ENCODE assay signal across 19 cellular contexts in genomic region chr2:125746321-125746983, GRCh38.
"Had no signal": no experiment of that assay in that cellular context is flagged by ENCODE, and none has a peak within 500 bp of the region (broad histone marks: within the 10 kb centered on the region; RNA-seq: fewer than 3 reads in every experiment).

No MANE protein-coding gene starts in this region.

- H3K27ac ChIP-seq: body of pancreas, cardiac muscle cell, foreskin keratinocyte, left lung, transverse colon had no signal

- DNase-seq: activated CD4-positive, alpha-beta T cell treated with anti-CD3 and anti-CD28 coated beads for 1 hour; activated CD4-positive, alpha-beta T cell treated with anti-CD3 and anti-CD28 coated beads, Interleukin-2, amount 50 U/mL, for 1 hour; activated CD8-positive, alpha-beta T cell treated with anti-CD3 and anti-CD28 coated beads, Interleukin-2, amount 10 ng/mL, durations not matched to agents 7 days and 5 days; activated gamma-delta T cell treated with Interleukin-2 at 50 U/mL for 16 hours; body of pancreas; effector CD4-positive, alpha-beta T cell; foreskin keratinocyte; left lung; natural killer cell; small intestine; stimulated activated naive B cell treated with anti-CD40 and anti-IgM and Interleukin-4, amounts not matched to agents 10 μg/mL and 1 μg/mL and 100 μg/mL, for 72 hours; T-helper 9 cell; transverse colon had no signal

- H3K9me3 ChIP-seq: body of pancreas, left lung, transverse colon had no signal

- H3K27me3 ChIP-seq: body of pancreas, cardiac muscle cell, foreskin keratinocyte, left lung, transverse colon had no signal

- H3K9me3 Mint-ChIP-seq: activated naive CD4-positive, alpha-beta T cell treated with anti-CD3 and anti-CD28 coated beads, Interleukin-2, amount 50 U/mL, for 24 hours; activated T-helper 1 cell treated with anti-CD3 and anti-CD28 coated beads, Interleukin-12 subunit alpha, Interleukin-12 subunit beta, Interleukin-2, Interleukin-4 antibody, amounts not matched to agents 30 ng/mL and 10 ng/mL and 1 ng/mL, durations not matched to agents 14 hours and 24 hours and 36 hours; dendritic cell treated with granulocyte-macrophage colony-stimulating factor and Interleukin-4, amounts not matched to agents 40 ng/mL and 50 ng/mL, for 4 days had no signal

- H3K4me3 ChIP-seq: body of pancreas, cardiac muscle cell, left lung, lung, transverse colon had no signal

- FAIRE-seq: small intestine had no signal

- H3K36me3 Mint-ChIP-seq: activated naive CD4-positive, alpha-beta T cell treated with anti-CD3 and anti-CD28 coated beads, Interleukin-2, amount 50 U/mL, for 24 hours; mesothelial cell of epicardium; natural killer cell; stimulated activated naive B cell treated with anti-CD40 and anti-IgM and Interleukin-4, amounts not matched to agents 10 μg/mL and 1 μg/mL and 100 μg/mL, for 72 hours had no signal

- H3K36me3 ChIP-seq: cardiac muscle cell, left lung, transverse colon had no signal

- ATAC-seq: activated CD8-positive, alpha-beta T cell treated with anti-CD3 and anti-CD28 coated beads, Interleukin-2, amount 10 ng/mL, durations not matched to agents 7 days and 5 days; foreskin keratinocyte; natural killer cell had no signal

- H3K27ac Mint-ChIP-seq: activated CD8-positive, alpha-beta T cell treated with anti-CD3 and anti-CD28 coated beads, Interleukin-2, amount 10 ng/mL, durations not matched to agents 7 days and 5 days; activated naive CD4-positive, alpha-beta T cell treated with anti-CD3 and anti-CD28 coated beads, Interleukin-2, amount 50 U/mL, for 24 hours; activated T-helper 1 cell treated with anti-CD3 and anti-CD28 coated beads, Interleukin-12 subunit alpha, Interleukin-12 subunit beta, Interleukin-2, Interleukin-4 antibody, amounts not matched to agents 30 ng/mL and 10 ng/mL and 1 ng/mL, durations not matched to agents 14 hours and 24 hours and 36 hours; dendritic cell treated with granulocyte-macrophage colony-stimulating factor and Interleukin-4, amounts not matched to agents 40 ng/mL and 50 ng/mL, for 4 days; mesothelial cell of epicardium; natural killer cell; stimulated activated naive B cell treated with anti-CD40 and anti-IgM and Interleukin-4, amounts not matched to agents 10 μg/mL and 1 μg/mL and 100 μg/mL, for 72 hours had no signal

- H3K4me1 Mint-ChIP-seq: activated naive CD4-positive, alpha-beta T cell treated with anti-CD3 and anti-CD28 coated beads, Interleukin-2, amount 50 U/mL, for 24 hours; natural killer cell; stimulated activated naive B cell treated with anti-CD40 and anti-IgM and Interleukin-4, amounts not matched to agents 10 μg/mL and 1 μg/mL and 100 μg/mL, for 72 hours had no signal

- H3K27me3 Mint-ChIP-seq: activated naive CD4-positive, alpha-beta T cell treated with anti-CD3 and anti-CD28 coated beads, Interleukin-2, amount 50 U/mL, for 24 hours; dendritic cell treated with granulocyte-macrophage colony-stimulating factor and Interleukin-4, amounts not matched to agents 40 ng/mL and 50 ng/mL, for 4 days; stimulated activated naive B cell treated with anti-CD40 and anti-IgM and Interleukin-4, amounts not matched to agents 10 μg/mL and 1 μg/mL and 100 μg/mL, for 72 hours had no signal

- H3K4me3 Mint-ChIP-seq: activated CD8-positive, alpha-beta T cell treated with anti-CD3 and anti-CD28 coated beads, Interleukin-2, amount 10 ng/mL, durations not matched to agents 7 days and 5 days; activated naive CD4-positive, alpha-beta T cell treated with anti-CD3 and anti-CD28 coated beads, Interleukin-2, amount 50 U/mL, for 24 hours; activated T-helper 1 cell treated with anti-CD3 and anti-CD28 coated beads, Interleukin-12 subunit alpha, Interleukin-12 subunit beta, Interleukin-2, Interleukin-4 antibody, amounts not matched to agents 30 ng/mL and 10 ng/mL and 1 ng/mL, durations not matched to agents 14 hours and 24 hours and 36 hours; dendritic cell treated with granulocyte-macrophage colony-stimulating factor and Interleukin-4, amounts not matched to agents 40 ng/mL and 50 ng/mL, for 4 days; mesothelial cell of epicardium; natural killer cell; stimulated activated naive B cell treated with anti-CD40 and anti-IgM and Interleukin-4, amounts not matched to agents 10 μg/mL and 1 μg/mL and 100 μg/mL, for 72 hours had no signal

- H3K4me1 ChIP-seq: body of pancreas, foreskin keratinocyte, left lung, transverse colon had no signal
